In genomic region chr4:47668810-47669408, GRCh38 we compare ENCODE assay signal across 1 cellular context.
TF ChIP-seq lines count a peak whose summit lies in the region.

No MANE protein-coding gene starts in this region.

TF ChIP-seq in SK-N-SH, 30 proteins besides CTCF, POLR2A, EP300 and RAD21 (continued from another document):
- no peak for TF ChIP-seq REST (IDR thresholded peaks at IDR 0.05; ENCODE audit: low read depth, low read length)
- no peak for TF ChIP-seq RXRA (IDR thresholded peaks at IDR 0.05; ENCODE audit: borderline replicate concordance, low read depth)
- no peak for TF ChIP-seq GATA2 (CRISPR knock-in tag; IDR thresholded peaks at IDR 0.05)
- no peak for TF ChIP-seq NRF1 (IDR thresholded peaks at IDR 0.05; ENCODE audit: low read depth, low read length)
- TF ChIP-seq, protein P1, sequence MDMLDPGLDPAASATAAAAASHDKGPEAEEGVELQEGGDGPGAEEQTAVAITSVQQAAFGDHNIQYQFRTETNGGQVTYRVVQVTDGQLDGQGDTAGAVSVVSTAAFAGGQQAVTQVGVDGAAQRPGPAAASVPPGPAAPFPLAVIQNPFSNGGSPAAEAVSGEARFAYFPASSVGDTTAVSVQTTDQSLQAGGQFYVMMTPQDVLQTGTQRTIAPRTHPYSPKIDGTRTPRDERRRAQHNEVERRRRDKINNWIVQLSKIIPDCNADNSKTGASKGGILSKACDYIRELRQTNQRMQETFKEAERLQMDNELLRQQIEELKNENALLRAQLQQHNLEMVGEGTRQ (IDR thresholded peaks at IDR 0.05; ENCODE audit: borderline replicate concordance, low read depth, low read length): no peak
